ENCODE assay signal across 9 cellular contexts in genomic region chr11:209275-210121, GRCh38. TPM values are rescaled to one million over a fixed set of nuclear protein-coding genes. Genes with fewer than 3 reads are reported as not detected.
DNase-seq lines count a peak whose midpoint lies in the region; ATAC-seq lines count a peak whose summit lies in the region.
"Had no signal": no experiment of that assay in that cellular context is flagged by ENCODE, and none has a peak within 500 bp of the region (broad histone marks: within the 10 kb centered on the region; RNA-seq: fewer than 3 reads in every experiment).

No MANE protein-coding gene starts in this region.

- H3K36me3 ChIP-seq in iPS-20b (ENCODE audit: insufficient read depth, low read depth, low read length): peaks cover 57% of the 10 kb centered on the region
- H3K36me3 ChIP-seq in stomach smooth muscle (ENCODE audit: control insufficient read depth in 2 of 2, insufficient read depth in 2 of 2, low read length in 2 of 2): peaks cover 41 to 55% of the 10 kb centered on the region in 2 donors

- H3K4me1 ChIP-seq in iPS-20b (ENCODE audit: insufficient read depth, low read length) (peaks cover 10% of the 10 kb centered on the region), stomach smooth muscle (ENCODE audit: control insufficient read depth, insufficient read depth, low read length) (peaks cover 52% of the 10 kb centered on the region)

- H3K27me3 ChIP-seq in iPS-20b (ENCODE audit: insufficient read depth, low read length): no peaks in the 10 kb centered on the region
- no peaks in the 10 kb centered on the region for H3K27me3 ChIP-seq in stomach smooth muscle (ENCODE audit: control insufficient read depth in 1 of 2, insufficient read depth in 2 of 2, low read length in 2 of 2)

- CTCF ChIA-PET in activated CD4-positive, alpha-beta T cell treated with anti-CD3 and anti-CD28 coated beads for 36 hours (lab: Charles Lee): interaction anchor here (0.5 to 2.1 kb wide), 7 partner anchors 25 to 557 kb away, joined by 3 to 7 read pairs (median 3); no protein-coding TSS in a partner anchor

- H3K4me3 ChIP-seq in iPS-20b (ENCODE audit: low read length) (peak overlapping the region; percentile 92), stomach smooth muscle (ENCODE audit: low read length in 2 of 2) (peak overlapping the region; percentile 74 to 96)

- peaks cover 68% of the 10 kb centered on the region for H3K36me3 Mint-ChIP-seq in activated CD4-positive, alpha-beta T cell treated with anti-CD3 and anti-CD28 coated beads for 36 hours (ENCODE audit: low read depth)
- H3K36me3 Mint-ChIP-seq in activated T-helper 17 cell treated with anti-CD3 and anti-CD28 coated beads, Interleukin-2, amount 50 U/mL, for 72 hours (ENCODE audit: low read depth): peaks cover 100% of the 10 kb centered on the region

- H3K4me3 Mint-ChIP-seq in activated CD4-positive, alpha-beta T cell treated with anti-CD3 and anti-CD28 coated beads for 36 hours: peak overlapping the region; percentile 94
- H3K4me3 Mint-ChIP-seq in activated T-helper 17 cell treated with anti-CD3 and anti-CD28 coated beads, Interleukin-2, amount 50 U/mL, for 72 hours: peak overlapping the region; percentile 100

- intact Hi-C loops in activated CD4-positive, alpha-beta T cell treated with anti-CD3 and anti-CD28 coated beads for 36 hours (cut with DNase I, micrococcal nuclease): loop anchor here in 1 of 2 experiments (5.0 kb wide), 2 partner anchors 103 to 243 kb away; partner anchors contain the start of genes IFITM1 and PTDSS2

- H3K4me1 Mint-ChIP-seq in activated CD4-positive, alpha-beta T cell treated with anti-CD3 and anti-CD28 coated beads for 36 hours: peaks cover 35% of the 10 kb centered on the region
- peaks cover 12% of the 10 kb centered on the region for H3K4me1 Mint-ChIP-seq in activated T-helper 17 cell treated with anti-CD3 and anti-CD28 coated beads, Interleukin-2, amount 50 U/mL, for 72 hours

- H3K27me3 Mint-ChIP-seq in activated CD4-positive, alpha-beta T cell treated with anti-CD3 and anti-CD28 coated beads for 36 hours: no peaks in the 10 kb centered on the region
- no peaks in the 10 kb centered on the region for H3K27me3 Mint-ChIP-seq in activated T-helper 17 cell treated with anti-CD3 and anti-CD28 coated beads, Interleukin-2, amount 50 U/mL, for 72 hours

- no peak for ATAC-seq in activated CD4-positive, alpha-beta T cell treated with anti-CD3 and anti-CD28 coated beads for 36 hours
- ATAC-seq in activated T-helper 17 cell treated with anti-CD3 and anti-CD28 coated beads, Interleukin-2, amount 50 U/mL, for 72 hours (replicated peaks): no peak
- ATAC-seq in HG03135 (IDR thresholded peaks at IDR 0.05; ENCODE audit: unreplicated experiment) (no peak), GM21390 (IDR thresholded peaks at IDR 0.05; ENCODE audit: unreplicated experiment) (no peak)

- peak overlapping the region; percentile 85 for H3K27ac Mint-ChIP-seq in activated CD4-positive, alpha-beta T cell treated with anti-CD3 and anti-CD28 coated beads for 36 hours
- peak overlapping the region; percentile 100 for H3K27ac Mint-ChIP-seq in activated T-helper 17 cell treated with anti-CD3 and anti-CD28 coated beads, Interleukin-2, amount 50 U/mL, for 72 hours

- peak; percentile 38 for DNase-seq in activated CD4-positive, alpha-beta T cell treated with anti-CD3 and anti-CD28 coated beads for 36 hours
- no peak for DNase-seq in activated CD4-positive, alpha-beta T cell treated with anti-CD3 and anti-CD28 coated beads, Interleukin-2, amount 50 U/mL, for 1 hour
- no peak for DNase-seq in NCI-H510A treated with DMSO at 0.1 percent for 48 hours (lab: John Stamatoyannopoulos, UW)

- H3K9me3 ChIP-seq in iPS-20b (ENCODE audit: insufficient read depth, low read depth, low read length) (no peaks in the 10 kb centered on the region), stomach smooth muscle (ENCODE audit: control insufficient read depth in 2 of 2, low read length in 2 of 2) (no peaks in the 10 kb centered on the region)

- no peak overlapping the region for H3K27ac ChIP-seq in iPS-20b (ENCODE audit: low read length)
- H3K27ac ChIP-seq in stomach smooth muscle (ENCODE audit: low read length): peak overlapping the region; percentile 99

- H3K9me3 Mint-ChIP-seq in activated CD4-positive, alpha-beta T cell treated with anti-CD3 and anti-CD28 coated beads for 36 hours (ENCODE audit: low read depth): no peaks in the 10 kb centered on the region
- H3K9me3 Mint-ChIP-seq in activated T-helper 17 cell treated with anti-CD3 and anti-CD28 coated beads, Interleukin-2, amount 50 U/mL, for 72 hours: no peaks in the 10 kb centered on the region

- POLR2A ChIA-PET in activated CD4-positive, alpha-beta T cell treated with anti-CD3 and anti-CD28 coated beads for 36 hours (lab: Charles Lee): interaction anchor here (0.8 to 1.4 kb wide), 2 partner anchors 26 to 1634 kb away, joined by 3 to 4 read pairs; no protein-coding TSS in a partner anchor

- H3K9ac ChIP-seq in iPS-20b (ENCODE audit: low read depth, low read length) (peak overlapping the region; percentile 93), stomach smooth muscle (ENCODE audit: low read length in 2 of 2) (peak overlapping the region; percentile 80 to 95)

RNA-seq across cellular contexts. Expression of gene RIC8A, which starts 2.0 kb away (rescaled TPM):
- 100 to 1,000 TPM; 104 to 124 TPM for total RNA-seq in activated CD4-positive, alpha-beta T cell treated with anti-CD3 and anti-CD28 coated beads for 36 hours
- total RNA-seq in activated T-helper 17 cell treated with anti-CD3 and anti-CD28 coated beads, Interleukin-2, amount 50 U/mL, for 72 hours: 100 to 1,000 TPM; 118 to 139 TPM

RNA-seq across cellular contexts. Expression of gene BET1L, which starts 2.3 kb away (rescaled TPM):
- 10 to 100 TPM; 45.5 to 49.4 TPM for total RNA-seq in activated CD4-positive, alpha-beta T cell treated with anti-CD3 and anti-CD28 coated beads for 36 hours
- total RNA-seq in activated T-helper 17 cell treated with anti-CD3 and anti-CD28 coated beads, Interleukin-2, amount 50 U/mL, for 72 hours: 10 to 100 TPM; 32.5 to 84.3 TPM

RNA-seq across cellular contexts. Expression of gene SCGB1C1, which starts 16.6 kb away (rescaled TPM):
- total RNA-seq in activated CD4-positive, alpha-beta T cell treated with anti-CD3 and anti-CD28 coated beads for 36 hours: not detected
- not detected for total RNA-seq in activated T-helper 17 cell treated with anti-CD3 and anti-CD28 coated beads, Interleukin-2, amount 50 U/mL, for 72 hours
- total RNA-seq: dermis microvascular lymphatic vessel endothelial cell had no signal

RNA-seq across cellular contexts. Expression of gene SIRT3, which starts 26.6 kb away (rescaled TPM):
- 10 to 100 TPM; 19.6 to 23.3 TPM for total RNA-seq in activated CD4-positive, alpha-beta T cell treated with anti-CD3 and anti-CD28 coated beads for 36 hours
- 10 to 100 TPM; 16.5 to 48.5 TPM for total RNA-seq in activated T-helper 17 cell treated with anti-CD3 and anti-CD28 coated beads, Interleukin-2, amount 50 U/mL, for 72 hours

RNA-seq across cellular contexts. Expression of gene PSMD13, which starts 27.3 kb away (rescaled TPM):
- total RNA-seq in activated CD4-positive, alpha-beta T cell treated with anti-CD3 and anti-CD28 coated beads for 36 hours: 100 to 1,000 TPM; 134 to 212 TPM
- 100 to 1,000 TPM; 153 to 211 TPM for total RNA-seq in activated T-helper 17 cell treated with anti-CD3 and anti-CD28 coated beads, Interleukin-2, amount 50 U/mL, for 72 hours
